3 cellular contexts compared by ENCODE assay signal in the genomic region with DNA sequence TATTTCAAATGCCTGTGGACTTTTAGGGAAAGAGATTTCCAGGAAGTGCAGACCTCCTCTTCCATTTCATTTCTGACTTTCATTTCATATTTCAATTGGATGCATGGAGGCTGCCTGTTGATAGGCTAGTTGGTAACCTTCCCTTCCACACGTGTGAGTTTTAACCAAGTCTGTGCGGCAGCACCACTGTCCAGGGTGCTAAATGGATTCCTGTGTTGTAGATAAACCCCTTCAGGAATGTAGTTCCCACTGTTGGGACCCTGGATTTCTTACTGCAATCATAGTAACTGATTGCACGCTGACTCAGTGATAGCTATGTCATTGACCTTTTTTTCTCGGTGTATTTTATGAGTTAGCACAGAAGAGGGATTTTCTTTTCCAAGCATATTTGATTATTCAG.
TF ChIP-seq lines count a peak whose summit lies in the region.

No MANE protein-coding gene starts in this region.

TF ChIP-seq in SK-N-SH, 30 proteins besides CTCF, POLR2A, EP300 and RAD21:
- TF ChIP-seq, protein P1, sequence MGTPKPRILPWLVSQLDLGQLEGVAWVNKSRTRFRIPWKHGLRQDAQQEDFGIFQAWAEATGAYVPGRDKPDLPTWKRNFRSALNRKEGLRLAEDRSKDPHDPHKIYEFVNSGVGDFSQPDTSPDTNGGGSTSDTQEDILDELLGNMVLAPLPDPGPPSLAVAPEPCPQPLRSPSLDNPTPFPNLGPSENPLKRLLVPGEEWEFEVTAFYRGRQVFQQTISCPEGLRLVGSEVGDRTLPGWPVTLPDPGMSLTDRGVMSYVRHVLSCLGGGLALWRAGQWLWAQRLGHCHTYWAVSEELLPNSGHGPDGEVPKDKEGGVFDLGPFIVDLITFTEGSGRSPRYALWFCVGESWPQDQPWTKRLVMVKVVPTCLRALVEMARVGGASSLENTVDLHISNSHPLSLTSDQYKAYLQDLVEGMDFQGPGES (IDR thresholded peaks at IDR 0.05; ENCODE audit: low read depth, low read length) = no peak
- TF ChIP-seq, protein P2, sequence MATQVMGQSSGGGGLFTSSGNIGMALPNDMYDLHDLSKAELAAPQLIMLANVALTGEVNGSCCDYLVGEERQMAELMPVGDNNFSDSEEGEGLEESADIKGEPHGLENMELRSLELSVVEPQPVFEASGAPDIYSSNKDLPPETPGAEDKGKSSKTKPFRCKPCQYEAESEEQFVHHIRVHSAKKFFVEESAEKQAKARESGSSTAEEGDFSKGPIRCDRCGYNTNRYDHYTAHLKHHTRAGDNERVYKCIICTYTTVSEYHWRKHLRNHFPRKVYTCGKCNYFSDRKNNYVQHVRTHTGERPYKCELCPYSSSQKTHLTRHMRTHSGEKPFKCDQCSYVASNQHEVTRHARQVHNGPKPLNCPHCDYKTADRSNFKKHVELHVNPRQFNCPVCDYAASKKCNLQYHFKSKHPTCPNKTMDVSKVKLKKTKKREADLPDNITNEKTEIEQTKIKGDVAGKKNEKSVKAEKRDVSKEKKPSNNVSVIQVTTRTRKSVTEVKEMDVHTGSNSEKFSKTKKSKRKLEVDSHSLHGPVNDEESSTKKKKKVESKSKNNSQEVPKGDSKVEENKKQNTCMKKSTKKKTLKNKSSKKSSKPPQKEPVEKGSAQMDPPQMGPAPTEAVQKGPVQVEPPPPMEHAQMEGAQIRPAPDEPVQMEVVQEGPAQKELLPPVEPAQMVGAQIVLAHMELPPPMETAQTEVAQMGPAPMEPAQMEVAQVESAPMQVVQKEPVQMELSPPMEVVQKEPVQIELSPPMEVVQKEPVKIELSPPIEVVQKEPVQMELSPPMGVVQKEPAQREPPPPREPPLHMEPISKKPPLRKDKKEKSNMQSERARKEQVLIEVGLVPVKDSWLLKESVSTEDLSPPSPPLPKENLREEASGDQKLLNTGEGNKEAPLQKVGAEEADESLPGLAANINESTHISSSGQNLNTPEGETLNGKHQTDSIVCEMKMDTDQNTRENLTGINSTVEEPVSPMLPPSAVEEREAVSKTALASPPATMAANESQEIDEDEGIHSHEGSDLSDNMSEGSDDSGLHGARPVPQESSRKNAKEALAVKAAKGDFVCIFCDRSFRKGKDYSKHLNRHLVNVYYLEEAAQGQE (IDR thresholded peaks at IDR 0.05; ENCODE audit: low read depth, low read length) = peak; percentile 92

TF ChIP-seq in SK-N-SH treated with all-trans-retinoic acid at 6 μM for 48 hours, 23 proteins besides CTCF, POLR2A, EP300 and RAD21:
- TF ChIP-seq, protein P3, sequence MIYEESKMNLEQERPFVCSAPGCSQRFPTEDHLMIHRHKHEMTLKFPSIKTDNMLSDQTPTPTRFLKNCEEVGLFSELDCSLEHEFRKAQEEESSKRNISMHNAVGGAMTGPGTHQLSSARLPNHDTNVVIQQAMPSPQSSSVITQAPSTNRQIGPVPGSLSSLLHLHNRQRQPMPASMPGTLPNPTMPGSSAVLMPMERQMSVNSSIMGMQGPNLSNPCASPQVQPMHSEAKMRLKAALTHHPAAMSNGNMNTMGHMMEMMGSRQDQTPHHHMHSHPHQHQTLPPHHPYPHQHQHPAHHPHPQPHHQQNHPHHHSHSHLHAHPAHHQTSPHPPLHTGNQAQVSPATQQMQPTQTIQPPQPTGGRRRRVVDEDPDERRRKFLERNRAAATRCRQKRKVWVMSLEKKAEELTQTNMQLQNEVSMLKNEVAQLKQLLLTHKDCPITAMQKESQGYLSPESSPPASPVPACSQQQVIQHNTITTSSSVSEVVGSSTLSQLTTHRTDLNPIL (CRISPR knock-in tag; IDR thresholded peaks at IDR 0.05; ENCODE audit: low read depth) = no peak
- no peak for TF ChIP-seq ISL1 (CRISPR knock-in tag; IDR thresholded peaks at IDR 0.05)
- no peak for TF ChIP-seq ZNF565 (CRISPR knock-in tag; conservative IDR thresholded peaks at IDR 0.05; ENCODE audit: low read depth)
- no peak for TF ChIP-seq ARNTL (CRISPR knock-in tag; IDR thresholded peaks at IDR 0.05; ENCODE audit: borderline replicate concordance, low read depth)
- TF ChIP-seq TSHZ2 (CRISPR knock-in tag; IDR thresholded peaks at IDR 0.05) = no peak
- no peak for TF ChIP-seq ZFP30 (CRISPR knock-in tag; IDR thresholded peaks at IDR 0.05)
TF ChIP-seq in SK-N-SH treated with all-trans-retinoic acid at 6 μM for 48 hours: peak in this region for 0.

TF ChIP-seq in K562, 482 proteins besides CTCF, POLR2A, EP300 and RAD21 (continued from another document):
- TF ChIP-seq HMGN3 (IDR thresholded peaks at IDR 0.05; ENCODE audit: borderline replicate concordance, extremely low read depth, insufficient read length, low read depth, low read length) (no peak), TCF7L2 (IDR thresholded peaks at IDR 0.05; ENCODE audit: low read depth, low read length) (no peak), IRF1 (CRISPR knock-in tag; IDR thresholded peaks at IDR 0.05; ENCODE audit: borderline replicate concordance) (no peak), HDAC2 (IDR thresholded peaks at IDR 0.05) (no peak), TAF9B (IDR thresholded peaks at IDR 0.05; ENCODE audit: partially characterized antibody) (no peak), PCBP2 (IDR thresholded peaks at IDR 0.05; ENCODE audit: low read depth, low read length, poor library complexity, severe bottlenecking) (no peak), MIER1 (IDR thresholded peaks at IDR 0.05; ENCODE audit: low read depth) (peak; percentile 68; the same call in 1 of the 2 replicates), EHMT2 (IDR thresholded peaks at IDR 0.05) (peak; percentile 81), ZNF224 (CRISPR knock-in tag; IDR thresholded peaks at IDR 0.05) (no peak), ZNF639 (CRISPR knock-in tag; conservative IDR thresholded peaks at IDR 0.05 in 1 of 2, IDR thresholded peaks at IDR 0.05 in 1 of 2) (no peak), CREB3L1 (IDR thresholded peaks at IDR 0.05; ENCODE audit: borderline replicate concordance, low read depth) (no peak), PPARD (CRISPR knock-in tag; IDR thresholded peaks at IDR 0.05) (no peak), FUS (optimal IDR thresholded peaks at IDR 0.05; ENCODE audit: low read depth, low read length) (no peak), SUPT5H (IDR thresholded peaks at IDR 0.05) (no peak)
- TF ChIP-seq, protein P2 (CRISPR knock-in tag; IDR thresholded peaks at IDR 0.05; ENCODE audit: low read depth) = 0 out of 2 replicates have a peak, but pooled peaks have one; percentile 46
- TF ChIP-seq, protein P4, sequence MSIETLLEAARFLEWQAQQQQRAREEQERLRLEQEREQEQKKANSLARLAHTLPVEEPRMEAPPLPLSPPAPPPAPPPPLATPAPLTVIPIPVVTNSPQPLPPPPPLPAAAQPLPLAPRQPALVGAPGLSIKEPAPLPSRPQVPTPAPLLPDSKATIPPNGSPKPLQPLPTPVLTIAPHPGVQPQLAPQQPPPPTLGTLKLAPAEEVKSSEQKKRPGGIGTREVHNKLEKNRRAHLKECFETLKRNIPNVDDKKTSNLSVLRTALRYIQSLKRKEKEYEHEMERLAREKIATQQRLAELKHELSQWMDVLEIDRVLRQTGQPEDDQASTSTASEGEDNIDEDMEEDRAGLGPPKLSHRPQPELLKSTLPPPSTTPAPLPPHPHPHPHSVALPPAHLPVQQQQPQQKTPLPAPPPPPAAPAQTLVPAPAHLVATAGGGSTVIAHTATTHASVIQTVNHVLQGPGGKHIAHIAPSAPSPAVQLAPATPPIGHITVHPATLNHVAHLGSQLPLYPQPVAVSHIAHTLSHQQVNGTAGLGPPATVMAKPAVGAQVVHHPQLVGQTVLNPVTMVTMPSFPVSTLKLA (conservative IDR thresholded peaks at IDR 0.05) = 0 out of 4 replicates have a peak, but pooled peaks of 1 of the 2 experiments have one; percentile 15
- TF ChIP-seq, protein P3 (CRISPR knock-in tag; IDR thresholded peaks at IDR 0.05) = no peak
- TF ChIP-seq, protein P5, sequence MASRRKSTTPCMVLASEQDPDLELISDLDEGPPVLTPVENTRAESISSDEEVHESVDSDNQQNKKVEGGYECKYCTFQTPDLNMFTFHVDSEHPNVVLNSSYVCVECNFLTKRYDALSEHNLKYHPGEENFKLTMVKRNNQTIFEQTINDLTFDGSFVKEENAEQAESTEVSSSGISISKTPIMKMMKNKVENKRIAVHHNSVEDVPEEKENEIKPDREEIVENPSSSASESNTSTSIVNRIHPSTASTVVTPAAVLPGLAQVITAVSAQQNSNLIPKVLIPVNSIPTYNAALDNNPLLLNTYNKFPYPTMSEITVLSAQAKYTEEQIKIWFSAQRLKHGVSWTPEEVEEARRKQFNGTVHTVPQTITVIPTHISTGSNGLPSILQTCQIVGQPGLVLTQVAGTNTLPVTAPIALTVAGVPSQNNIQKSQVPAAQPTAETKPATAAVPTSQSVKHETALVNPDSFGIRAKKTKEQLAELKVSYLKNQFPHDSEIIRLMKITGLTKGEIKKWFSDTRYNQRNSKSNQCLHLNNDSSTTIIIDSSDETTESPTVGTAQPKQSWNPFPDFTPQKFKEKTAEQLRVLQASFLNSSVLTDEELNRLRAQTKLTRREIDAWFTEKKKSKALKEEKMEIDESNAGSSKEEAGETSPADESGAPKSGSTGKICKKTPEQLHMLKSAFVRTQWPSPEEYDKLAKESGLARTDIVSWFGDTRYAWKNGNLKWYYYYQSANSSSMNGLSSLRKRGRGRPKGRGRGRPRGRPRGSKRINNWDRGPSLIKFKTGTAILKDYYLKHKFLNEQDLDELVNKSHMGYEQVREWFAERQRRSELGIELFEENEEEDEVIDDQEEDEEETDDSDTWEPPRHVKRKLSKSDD (conservative IDR thresholded peaks at IDR 0.05; ENCODE audit: low read length) = no peak
- TF ChIP-seq, protein P6, sequence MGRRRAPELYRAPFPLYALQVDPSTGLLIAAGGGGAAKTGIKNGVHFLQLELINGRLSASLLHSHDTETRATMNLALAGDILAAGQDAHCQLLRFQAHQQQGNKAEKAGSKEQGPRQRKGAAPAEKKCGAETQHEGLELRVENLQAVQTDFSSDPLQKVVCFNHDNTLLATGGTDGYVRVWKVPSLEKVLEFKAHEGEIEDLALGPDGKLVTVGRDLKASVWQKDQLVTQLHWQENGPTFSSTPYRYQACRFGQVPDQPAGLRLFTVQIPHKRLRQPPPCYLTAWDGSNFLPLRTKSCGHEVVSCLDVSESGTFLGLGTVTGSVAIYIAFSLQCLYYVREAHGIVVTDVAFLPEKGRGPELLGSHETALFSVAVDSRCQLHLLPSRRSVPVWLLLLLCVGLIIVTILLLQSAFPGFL (CRISPR knock-in tag; IDR thresholded peaks at IDR 0.05) = no peak
